ENCODE assay signal across 17 cellular contexts in genomic region chr6:28226460-28226859, GRCh38. TPM values are rescaled to one million over a fixed set of nuclear protein-coding genes. Genes with fewer than 3 reads are reported as not detected.
DNase-seq lines count a peak whose midpoint lies in the region; ATAC-seq, FAIRE-seq and TF ChIP-seq lines count a peak whose summit lies in the region.
"Had no signal": no experiment of that assay in that cellular context is flagged by ENCODE, and none has a peak within 500 bp of the region (broad histone marks: within the 10 kb centered on the region; RNA-seq: fewer than 3 reads in every experiment).

No MANE protein-coding gene starts in this region.

- ATAC-seq in GM21529 (IDR thresholded peaks at IDR 0.05; ENCODE audit: unreplicated experiment), result no peak
- ATAC-seq: activated CD8-positive, alpha-beta memory T cell treated with anti-CD3 and anti-CD28 coated beads, Interleukin-2, amount 10 ng/mL, durations not matched to agents 7 days and 5 days; naive thymus-derived CD4-positive, alpha-beta T cell; stimulated activated naive B cell treated with anti-CD40 and anti-IgM and Interleukin-4, amounts not matched to agents 10 μg/mL and 1 μg/mL and 100 μg/mL, for 72 hours had no signal

- no peaks in the 10 kb centered on the region for H3K9me3 ChIP-seq in SK-N-MC (ENCODE audit: low read depth, low read length)

- TF ChIP-seq CTCF in HFFc6 (IDR thresholded peaks at IDR 0.05), result no peak
- no peak for TF ChIP-seq CTCF in glutamatergic neuron (IDR thresholded peaks at IDR 0.05; ENCODE audit: partially characterized antibody, unreplicated experiment)
- TF ChIP-seq CTCF in progenitor cell of endocrine pancreas (IDR thresholded peaks at IDR 0.05; ENCODE audit: unreplicated experiment), result no peak

- H3K9ac ChIP-seq in SK-N-MC (ENCODE audit: insufficient read length), result no peak overlapping the region

- no peak overlapping the region; the same call in 1 of the 2 replicates for H3K27ac Mint-ChIP-seq in HFFc6
- H3K27ac Mint-ChIP-seq in glutamatergic neuron (ENCODE audit: unreplicated experiment), result no peak overlapping the region
- H3K27ac Mint-ChIP-seq in progenitor cell of endocrine pancreas, result peak overlapping the region; percentile 97
- H3K27ac Mint-ChIP-seq: activated CD8-positive, alpha-beta memory T cell treated with anti-CD3 and anti-CD28 coated beads, Interleukin-2, amount 10 ng/mL, durations not matched to agents 7 days and 5 days; activated naive CD4-positive, alpha-beta T cell treated with anti-CD3 and anti-CD28 coated beads, Interleukin-2, amount 10 ng/mL, durations not matched to agents 7 days and 5 days; naive thymus-derived CD4-positive, alpha-beta T cell; stimulated activated naive B cell treated with anti-CD40 and anti-IgM and Interleukin-4, amounts not matched to agents 10 μg/mL and 1 μg/mL and 100 μg/mL, for 72 hours had no signal

- peak overlapping the region; percentile 98 for H3K4me3 Mint-ChIP-seq in HFFc6
- H3K4me3 Mint-ChIP-seq in glutamatergic neuron (ENCODE audit: unreplicated experiment), result peak overlapping the region; percentile 95
- H3K4me3 Mint-ChIP-seq in progenitor cell of endocrine pancreas (ENCODE audit: low read depth), result peak overlapping the region; percentile 90

- FAIRE-seq in GM19239 (lab: Jason Lieb, UNC), result no peak
- FAIRE-seq: G401.6 had no signal

- DNase-seq in HFFc6 (no peak), SK-N-MC (ENCODE audit: low read depth, low spot score) (no peak), glutamatergic neuron (no peak), progenitor cell of endocrine pancreas (ENCODE audit: low spot score, unreplicated experiment) (no peak), GM19239 (ENCODE audit: insufficient read length, low spot score) (no peak), nucleus accumbens (lab: John Stamatoyannopoulos, UW) (no peak)
- DNase-seq: activated CD8-positive, alpha-beta memory T cell treated with anti-CD3 and anti-CD28 coated beads, Interleukin-2, amount 10 ng/mL, durations not matched to agents 7 days and 5 days; activated naive CD4-positive, alpha-beta T cell treated with anti-CD3 and anti-CD28 coated beads, Interleukin-2, amount 10 ng/mL, durations not matched to agents 7 days and 5 days; central memory CD4-positive, alpha-beta T cell; GOT3; head of caudate nucleus; naive thymus-derived CD4-positive, alpha-beta T cell; NCI-H2029; stimulated activated naive B cell treated with anti-CD40 and anti-IgM and Interleukin-4, amounts not matched to agents 10 μg/mL and 1 μg/mL and 100 μg/mL, for 72 hours had no signal

- H3K9me3 Mint-ChIP-seq in HFFc6 (no peaks in the 10 kb centered on the region), glutamatergic neuron (ENCODE audit: unreplicated experiment) (peaks cover 4% of the 10 kb centered on the region), progenitor cell of endocrine pancreas (ENCODE audit: low read depth) (peaks cover 11% of the 10 kb centered on the region)
- H3K9me3 Mint-ChIP-seq: activated naive CD4-positive, alpha-beta T cell treated with anti-CD3 and anti-CD28 coated beads, Interleukin-2, amount 10 ng/mL, durations not matched to agents 7 days and 5 days; stimulated activated naive B cell treated with anti-CD40 and anti-IgM and Interleukin-4, amounts not matched to agents 10 μg/mL and 1 μg/mL and 100 μg/mL, for 72 hours had no signal

- H3K4me3 ChIP-seq in SK-N-MC, result peak overlapping the region; percentile 77; the same call in 1 of the 2 replicates

- no peak overlapping the region; the same call in 1 of the 2 replicates for H3K27ac ChIP-seq in SK-N-MC

- H3K27me3 Mint-ChIP-seq in HFFc6 (ENCODE audit: insufficient read depth), result peaks cover 2% of the 10 kb centered on the region; the same call in 1 of the 2 replicates
- H3K27me3 Mint-ChIP-seq in glutamatergic neuron (ENCODE audit: unreplicated experiment), result peaks cover 7% of the 10 kb centered on the region
- H3K27me3 Mint-ChIP-seq in progenitor cell of endocrine pancreas, result peaks cover 12% of the 10 kb centered on the region

- peaks cover 23% of the 10 kb centered on the region for H3K4me1 Mint-ChIP-seq in HFFc6 (ENCODE audit: low read depth)
- peaks cover 6% of the 10 kb centered on the region for H3K4me1 Mint-ChIP-seq in glutamatergic neuron (ENCODE audit: low read depth, unreplicated experiment)
- H3K4me1 Mint-ChIP-seq in progenitor cell of endocrine pancreas (ENCODE audit: low read depth), result peaks cover 9% of the 10 kb centered on the region

- H3K36me3 Mint-ChIP-seq in HFFc6 (ENCODE audit: low read depth) (peaks cover 27% of the 10 kb centered on the region), glutamatergic neuron (ENCODE audit: unreplicated experiment) (peaks cover 9% of the 10 kb centered on the region), progenitor cell of endocrine pancreas (ENCODE audit: insufficient read depth) (peaks cover 39% of the 10 kb centered on the region)

- peaks cover 28% of the 10 kb centered on the region; the same call in 1 of the 2 replicates for H3K36me3 ChIP-seq in SK-N-MC (ENCODE audit: insufficient read depth, low read length)

RNA-seq across cellular contexts. Expression of gene ZSCAN9, which starts 1.4 kb away (rescaled TPM):
- total RNA-seq in HFFc6 (2021; fragmentation: NEBNext Ultra II Directional; extraction: Animal tissue kit (Norgen Biotek cat#: 25700)), result 10 to 100 TPM in 1 of 6 experiments, 1 to 10 TPM in 5; 7.5 to 10.3 (median 8.9) TPM
- total RNA-seq in glutamatergic neuron (ENCODE audit: unreplicated experiment), result 54.0 TPM
- 38.5 and 40.1 TPM in 2 replicates for total RNA-seq in progenitor cell of endocrine pancreas

RNA-seq across cellular contexts. Expression of gene ZKSCAN4, which starts 25.6 kb away (rescaled TPM):
- total RNA-seq in HFFc6 (2021; fragmentation: NEBNext Ultra II Directional; extraction: Animal tissue kit (Norgen Biotek cat#: 25700)), result 1 to 10 TPM; 3.8 to 4.7 (median 4.0) TPM
- total RNA-seq in glutamatergic neuron (ENCODE audit: unreplicated experiment) (7.7 TPM), progenitor cell of endocrine pancreas (9.0 and 9.2 TPM in 2 replicates)

RNA-seq across cellular contexts. Expression of gene NKAPL, which starts 32.6 kb away (rescaled TPM):
- not detected for total RNA-seq in HFFc6 (2021; fragmentation: NEBNext Ultra II Directional; extraction: Animal tissue kit (Norgen Biotek cat#: 25700))
- total RNA-seq in glutamatergic neuron (ENCODE audit: unreplicated experiment) (0.69 TPM), progenitor cell of endocrine pancreas (0.24 TPM in 1 of 2 replicates, not detected in the other)
- total RNA-seq: SK-MEL-5 had no signal

RNA-seq across cellular contexts. Expression of gene ZSCAN26, which starts 40.5 kb away (rescaled TPM):
- total RNA-seq in HFFc6 (2021; fragmentation: NEBNext Ultra II Directional; extraction: Animal tissue kit (Norgen Biotek cat#: 25700)), result 10 to 100 TPM in 1 of 6 experiments, 1 to 10 TPM in 5; 8.5 to 10.9 (median 9.3) TPM
- total RNA-seq in glutamatergic neuron (ENCODE audit: unreplicated experiment) (24.8 TPM), progenitor cell of endocrine pancreas (25.9 and 27.5 TPM in 2 replicates)

RNA-seq across cellular contexts. Expression of gene PGBD1, which starts 54.9 kb away (rescaled TPM):
- 1 to 10 TPM; 2.6 to 4.5 (median 4.1) TPM for total RNA-seq in HFFc6 (2021; fragmentation: NEBNext Ultra II Directional; extraction: Animal tissue kit (Norgen Biotek cat#: 25700))
- total RNA-seq in glutamatergic neuron (ENCODE audit: unreplicated experiment) (18.1 TPM), progenitor cell of endocrine pancreas (11.4 and 11.7 TPM in 2 replicates)
